In genomic region chr4:150251752-150252190, GRCh38 we compare ENCODE assay signal across 17 cellular contexts.
DNase-seq lines count a peak whose midpoint lies in the region; ATAC-seq and TF ChIP-seq lines count a peak whose summit lies in the region.
"Had no signal": no experiment of that assay in that cellular context is flagged by ENCODE, and none has a peak within 500 bp of the region (broad histone marks: within the 10 kb centered on the region; RNA-seq: fewer than 3 reads in every experiment).

No MANE protein-coding gene starts in this region.

- no peak for DNase-seq in activated CD8-positive, alpha-beta T cell treated with anti-CD3 and anti-CD28 coated beads for 36 hours
- DNase-seq in activated CD8-positive, alpha-beta T cell treated with anti-CD3 and anti-CD28 coated beads, Interleukin-2, amount 10 ng/mL, durations not matched to agents 7 days and 5 days = no peak
- DNase-seq in astrocyte of the hippocampus (ENCODE audit: low read depth, low spot score) = peak; percentile 75
- DNase-seq in islet precursor cell = peak; percentile 64
- peak; percentile 79 for DNase-seq in sigmoid colon
- no peak for DNase-seq in coronary artery (ENCODE audit: low spot score)
- no peak for DNase-seq in CD8-positive, alpha-beta T cell
- DNase-seq in KBM-7 = no peak
- DNase-seq: ACHN; activated CD8-positive, alpha-beta memory T cell treated with anti-CD3 and anti-CD28 coated beads, Interleukin-2, amount 10 ng/mL, durations not matched to agents 7 days and 5 days; left cardiac atrium; NCI-H146; SK-N-SH; stimulated activated CD4-positive, alpha-beta T cell treated with anti-CD3 and anti-CD28 coated beads, Interleukin-4, amount 100 ng/mL, for 4 hours had no signal

- H3K4me1 Mint-ChIP-seq in activated CD8-positive, alpha-beta T cell treated with anti-CD3 and anti-CD28 coated beads for 36 hours (ENCODE audit: low read depth) = no peaks in the 10 kb centered on the region
- H3K4me1 Mint-ChIP-seq in activated CD8-positive, alpha-beta T cell treated with anti-CD3 and anti-CD28 coated beads, Interleukin-2, amount 10 ng/mL, durations not matched to agents 7 days and 5 days (ENCODE audit: low read depth) = no peaks in the 10 kb centered on the region
- H3K4me1 Mint-ChIP-seq in CD8-positive, alpha-beta T cell (ENCODE audit: low read depth) = no peaks in the 10 kb centered on the region
- H3K4me1 Mint-ChIP-seq: activated CD8-positive, alpha-beta memory T cell treated with anti-CD3 and anti-CD28 coated beads, Interleukin-2, amount 10 ng/mL, durations not matched to agents 7 days and 5 days; central memory CD8-positive, alpha-beta T cell; stimulated activated effector memory CD8-positive, alpha-beta T cell treated with anti-CD3 and anti-CD28 coated beads, Interleukin-12 subunit alpha, Interleukin-12 subunit beta, amount 100 ng/mL, for 72 hours had no signal

- 80 to 85% methylated on average over 7 of the region's 7 CpGs for WGBS in sigmoid colon, 2 donors

- peaks cover 0 to 36% (median 31%) of the 10 kb centered on the region in 4 donors for H3K4me1 ChIP-seq in sigmoid colon
- H3K4me1 ChIP-seq in CD8-positive, alpha-beta T cell (ENCODE audit: insufficient read depth, low read length) = no peaks in the 10 kb centered on the region

- H3K36me3 Mint-ChIP-seq in activated CD8-positive, alpha-beta T cell treated with anti-CD3 and anti-CD28 coated beads for 36 hours (ENCODE audit: low read depth) = no peaks in the 10 kb centered on the region
- H3K36me3 Mint-ChIP-seq in activated CD8-positive, alpha-beta T cell treated with anti-CD3 and anti-CD28 coated beads, Interleukin-2, amount 10 ng/mL, durations not matched to agents 7 days and 5 days (ENCODE audit: low read depth) = no peaks in the 10 kb centered on the region
- no peaks in the 10 kb centered on the region for H3K36me3 Mint-ChIP-seq in CD8-positive, alpha-beta T cell
- H3K36me3 Mint-ChIP-seq: activated CD8-positive, alpha-beta memory T cell treated with anti-CD3 and anti-CD28 coated beads, Interleukin-2, amount 10 ng/mL, durations not matched to agents 7 days and 5 days; activated naive CD8-positive, alpha-beta T cell had no signal

- POLR2A ChIA-PET in activated CD8-positive, alpha-beta T cell treated with anti-CD3 and anti-CD28 coated beads for 36 hours (lab: Charles Lee) = no interaction called here
- POLR2A ChIA-PET in activated CD8-positive, alpha-beta T cell treated with anti-CD3 and anti-CD28 coated beads, Interleukin-2, amount 10 ng/mL, durations not matched to agents 7 days and 5 days (lab: Charles Lee) = no interaction called here
- POLR2A ChIA-PET in CD8-positive, alpha-beta T cell (lab: Charles Lee) = no interaction called here

- no peaks in the 10 kb centered on the region for H3K9me3 Mint-ChIP-seq in activated CD8-positive, alpha-beta T cell treated with anti-CD3 and anti-CD28 coated beads for 36 hours
- H3K9me3 Mint-ChIP-seq in activated CD8-positive, alpha-beta T cell treated with anti-CD3 and anti-CD28 coated beads, Interleukin-2, amount 10 ng/mL, durations not matched to agents 7 days and 5 days (ENCODE audit: insufficient read depth) = no peaks in the 10 kb centered on the region
- H3K9me3 Mint-ChIP-seq in CD8-positive, alpha-beta T cell = no peaks in the 10 kb centered on the region
- H3K9me3 Mint-ChIP-seq: central memory CD8-positive, alpha-beta T cell; stimulated activated effector memory CD8-positive, alpha-beta T cell treated with anti-CD3 and anti-CD28 coated beads, Interleukin-12 subunit alpha, Interleukin-12 subunit beta, amount 100 ng/mL, for 72 hours had no signal

- no peak for TF ChIP-seq POLR2A in sigmoid colon (IDR thresholded peaks at IDR 0.05)

- TF ChIP-seq CTCF in activated CD8-positive, alpha-beta T cell treated with anti-CD3 and anti-CD28 coated beads for 36 hours (IDR thresholded peaks at IDR 0.05) = no peak
- TF ChIP-seq CTCF in sigmoid colon (IDR thresholded peaks at IDR 0.05) (no peak), coronary artery (IDR thresholded peaks at IDR 0.05) (no peak)
- TF ChIP-seq CTCF in CD8-positive, alpha-beta T cell (IDR thresholded peaks at IDR 0.05) = no peak

- no peaks in the 10 kb centered on the region for H3K27me3 Mint-ChIP-seq in activated CD8-positive, alpha-beta T cell treated with anti-CD3 and anti-CD28 coated beads for 36 hours
- no peaks in the 10 kb centered on the region for H3K27me3 Mint-ChIP-seq in activated CD8-positive, alpha-beta T cell treated with anti-CD3 and anti-CD28 coated beads, Interleukin-2, amount 10 ng/mL, durations not matched to agents 7 days and 5 days (ENCODE audit: low read depth)
- peaks cover 3% of the 10 kb centered on the region for H3K27me3 Mint-ChIP-seq in CD8-positive, alpha-beta T cell (ENCODE audit: low read depth)
- H3K27me3 Mint-ChIP-seq: activated naive CD8-positive, alpha-beta T cell had no signal

- H3K27me3 ChIP-seq in sigmoid colon = no peaks in the 10 kb centered on the region
- H3K27me3 ChIP-seq in CD8-positive, alpha-beta T cell (ENCODE audit: insufficient read depth, low read length) = no peaks in the 10 kb centered on the region

- CTCF ChIA-PET in activated CD8-positive, alpha-beta T cell treated with anti-CD3 and anti-CD28 coated beads for 36 hours (lab: Charles Lee) = no interaction called here
- CTCF ChIA-PET in activated CD8-positive, alpha-beta T cell treated with anti-CD3 and anti-CD28 coated beads, Interleukin-2, amount 10 ng/mL, durations not matched to agents 7 days and 5 days (lab: Charles Lee) = interaction anchor here (1.0 kb wide), 1 partner anchor 8 kb away, joined by 3 read pairs; no protein-coding TSS in a partner anchor
- CTCF ChIA-PET in CD8-positive, alpha-beta T cell (lab: Charles Lee) = interaction anchor here (1.1 kb wide), 1 partner anchor 11 kb away, joined by 4 read pairs; no protein-coding TSS in a partner anchor

- peak; percentile 55 for ATAC-seq in activated CD8-positive, alpha-beta T cell treated with anti-CD3 and anti-CD28 coated beads for 36 hours
- no peak for ATAC-seq in activated CD8-positive, alpha-beta T cell treated with anti-CD3 and anti-CD28 coated beads, Interleukin-2, amount 10 ng/mL, durations not matched to agents 7 days and 5 days
- ATAC-seq in CD8-positive, alpha-beta T cell = no peak
- ATAC-seq: activated CD8-positive, alpha-beta memory T cell treated with anti-CD3 and anti-CD28 coated beads, Interleukin-2, amount 10 ng/mL, durations not matched to agents 7 days and 5 days; left cardiac atrium; stimulated activated effector memory CD8-positive, alpha-beta T cell treated with anti-CD3 and anti-CD28 coated beads, Interleukin-12 subunit alpha, Interleukin-12 subunit beta, amount 100 ng/mL, for 72 hours had no signal

- no peak overlapping the region for H3K4me3 Mint-ChIP-seq in activated CD8-positive, alpha-beta T cell treated with anti-CD3 and anti-CD28 coated beads for 36 hours
- H3K4me3 Mint-ChIP-seq in activated CD8-positive, alpha-beta T cell treated with anti-CD3 and anti-CD28 coated beads, Interleukin-2, amount 10 ng/mL, durations not matched to agents 7 days and 5 days = no peak overlapping the region
- H3K4me3 Mint-ChIP-seq in CD8-positive, alpha-beta T cell = no peak overlapping the region
- H3K4me3 Mint-ChIP-seq: activated CD8-positive, alpha-beta memory T cell treated with anti-CD3 and anti-CD28 coated beads, Interleukin-2, amount 10 ng/mL, durations not matched to agents 7 days and 5 days; activated naive CD8-positive, alpha-beta T cell; central memory CD8-positive, alpha-beta T cell; stimulated activated effector memory CD8-positive, alpha-beta T cell treated with anti-CD3 and anti-CD28 coated beads, Interleukin-12 subunit alpha, Interleukin-12 subunit beta, amount 100 ng/mL, for 72 hours had no signal

- H3K9me3 ChIP-seq in sigmoid colon = no peaks in the 10 kb centered on the region
- no peaks in the 10 kb centered on the region for H3K9me3 ChIP-seq in CD8-positive, alpha-beta T cell (ENCODE audit: low read length)
- H3K9me3 ChIP-seq: SK-N-SH had no signal

- H3K27ac Mint-ChIP-seq in activated CD8-positive, alpha-beta T cell treated with anti-CD3 and anti-CD28 coated beads for 36 hours = no peak overlapping the region
- no peak overlapping the region for H3K27ac Mint-ChIP-seq in activated CD8-positive, alpha-beta T cell treated with anti-CD3 and anti-CD28 coated beads, Interleukin-2, amount 10 ng/mL, durations not matched to agents 7 days and 5 days
- no peak overlapping the region for H3K27ac Mint-ChIP-seq in CD8-positive, alpha-beta T cell
- H3K27ac Mint-ChIP-seq: activated CD8-positive, alpha-beta memory T cell treated with anti-CD3 and anti-CD28 coated beads, Interleukin-2, amount 10 ng/mL, durations not matched to agents 7 days and 5 days; activated naive CD8-positive, alpha-beta T cell; stimulated activated effector memory CD8-positive, alpha-beta T cell treated with anti-CD3 and anti-CD28 coated beads, Interleukin-12 subunit alpha, Interleukin-12 subunit beta, amount 100 ng/mL, for 72 hours had no signal

- in situ Hi-C loops in KBM-7 (cut with MboI; ENCODE audit: low pct_unique_long_range_greater_than_20kb, low sequenced_read_pairs) = no loop called here

- H3K4me3 ChIP-seq in sigmoid colon (no peak overlapping the region), coronary artery (no peak overlapping the region)
- no peak overlapping the region for H3K4me3 ChIP-seq in CD8-positive, alpha-beta T cell (ENCODE audit: low read depth, low read length)

- intact Hi-C loops in activated CD8-positive, alpha-beta T cell treated with anti-CD3 and anti-CD28 coated beads for 36 hours (cut with micrococcal nuclease) = no loop called here
- intact Hi-C loops in sigmoid colon (cut with DNase I) = no loop called here
- intact Hi-C loops in CD8-positive, alpha-beta T cell (cut with DNase I, micrococcal nuclease) = no loop called here

- H3K36me3 ChIP-seq in sigmoid colon = peaks cover 0 to 37% (median under 1%) of the 10 kb centered on the region in 4 donors
- H3K36me3 ChIP-seq in CD8-positive, alpha-beta T cell (ENCODE audit: insufficient read depth, low read length) = no peaks in the 10 kb centered on the region

- TF ChIP-seq EP300 in sigmoid colon (IDR thresholded peaks at IDR 0.05) = no peak

- H3K27ac ChIP-seq in sigmoid colon = peak overlapping the region in 3 of 4 donors; percentile 34 to 60 (median 36)
- no peak overlapping the region for H3K27ac ChIP-seq in coronary artery
- no peak overlapping the region for H3K27ac ChIP-seq in CD8-positive, alpha-beta T cell (ENCODE audit: low read depth, low read length)

Comparison
In these comparisons a context has a peak if more than half of its experiments do, and no peak if none do; other contexts are left out.
1. DNase-seq: peak in astrocyte of the hippocampus (single experiment), islet precursor cell (single experiment) and sigmoid colon (single experiment); none in activated CD8-positive, alpha-beta T cell treated with anti-CD3 and anti-CD28 coated beads for 36 hours (single experiment), activated CD8-positive, alpha-beta T cell treated with anti-CD3 and anti-CD28 coated beads, Interleukin-2, amount 10 ng/mL, durations not matched to agents 7 days and 5 days (single experiment), coronary artery (single experiment), CD8-positive, alpha-beta T cell (0 of 7) and KBM-7 (single experiment).
2. H3K27ac ChIP-seq: peak in sigmoid colon (3 of 4); none in coronary artery (0 of 2) and CD8-positive, alpha-beta T cell (single experiment).